ENCODE assay signal across 7 cellular contexts in the genomic region with DNA sequence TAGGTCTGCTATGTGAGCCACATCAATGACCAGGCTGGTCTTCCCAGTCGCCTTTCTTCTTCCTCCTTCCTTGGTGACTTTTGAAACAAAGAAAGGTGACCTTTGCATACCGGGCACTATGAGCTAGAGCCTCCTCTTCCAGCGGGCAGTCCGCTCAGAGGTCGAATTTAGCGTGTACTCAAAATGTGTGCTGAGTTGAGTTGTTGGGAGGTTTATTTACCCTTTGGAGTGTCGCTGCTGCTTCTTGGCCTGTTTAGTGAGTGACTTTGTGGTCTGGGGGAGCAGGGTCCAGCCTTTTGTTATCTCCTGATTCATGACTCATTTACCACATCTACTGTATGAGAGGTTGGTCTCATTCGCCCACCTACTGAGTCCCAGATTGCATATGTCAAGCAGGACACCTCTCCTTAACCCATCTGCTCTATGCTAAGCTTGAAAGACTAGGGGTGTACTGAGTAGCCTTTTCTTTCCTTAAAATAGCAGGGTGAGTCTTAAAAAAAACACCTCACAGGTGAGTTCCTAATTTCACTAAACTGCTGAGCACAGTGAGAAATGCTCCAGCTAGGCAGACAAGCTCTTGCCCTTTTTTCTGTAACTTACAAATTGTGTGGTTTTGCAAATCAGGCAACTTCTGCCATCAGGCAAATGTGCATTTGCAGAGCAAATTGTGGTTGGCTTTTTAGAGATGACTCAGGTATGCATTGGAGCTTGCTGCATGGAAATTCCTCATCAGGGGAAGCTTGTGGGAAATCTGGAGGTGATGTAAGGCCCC. TPM values are rescaled to one million over a fixed set of nuclear protein-coding genes. Genes with fewer than 3 reads are reported as not detected.
DNase-seq lines count a peak whose midpoint lies in the region; ATAC-seq lines count a peak whose summit lies in the region.

No MANE protein-coding gene starts in this region.

- H3K27me3 ChIP-seq in SJSA1 (replicated peaks), result no peaks in the 10 kb centered on the region

- no peak overlapping the region for H3K4me3 ChIP-seq in SJSA1

- H3K4me1 ChIP-seq in SJSA1 (replicated peaks), result peaks cover 35% of the 10 kb centered on the region

- peaks cover 6% of the 10 kb centered on the region for H3K36me3 ChIP-seq in SJSA1

- H3K27ac ChIP-seq in SJSA1, result no peak overlapping the region

- DNase-seq in SJSA1 (ENCODE audit: low read depth in 1 of 2, low spot score in 2 of 2) (peak; percentile 53 to 58), non-pigmented ciliary epithelial cell (ENCODE audit: low read depth) (peak; percentile 52), AG20443 (ENCODE audit: low spot score) (no peak), NCI-H345 treated with DMSO at 0.1 percent for 48 hours (lab: John Stamatoyannopoulos, UW; ENCODE audit: unreplicated experiment) (no peak)

- no peaks in the 10 kb centered on the region for H3K9me3 ChIP-seq in SJSA1 (replicated peaks)

- ATAC-seq in GM18868 (IDR thresholded peaks at IDR 0.05; ENCODE audit: unreplicated experiment) (peak; percentile 20), HG02610 (IDR thresholded peaks at IDR 0.05; ENCODE audit: unreplicated experiment) (peak; percentile 44), HG02981 (IDR thresholded peaks at IDR 0.05; ENCODE audit: unreplicated experiment) (no peak)

RNA-seq across cellular contexts. Expression of a gene that starts 3.2 kb away (rescaled TPM):
- 22.7 and 24.6 TPM in 2 replicates for total RNA-seq in SJSA1 (2014; rRNA removed; shearing (Covaris generic))

Comparison
In these comparisons a context has a peak if more than half of its experiments do, and no peak if none do; other contexts are left out.
1. DNase-seq: peak in SJSA1 (2 of 2) and non-pigmented ciliary epithelial cell (single experiment); none in AG20443 (single experiment) and NCI-H345 treated with DMSO at 0.1 percent for 48 hours (single experiment).